ENCODE assay signal across 10 cellular contexts in genomic region chr19:55172741-55173140, GRCh38. TPM values are rescaled to one million over a fixed set of nuclear protein-coding genes. Genes with fewer than 3 reads are reported as not detected.
DNase-seq lines count a peak whose midpoint lies in the region; ATAC-seq and TF ChIP-seq lines count a peak whose summit lies in the region.
"Had no signal": no experiment of that assay in that cellular context is flagged by ENCODE, and none has a peak within 500 bp of the region (broad histone marks: within the 10 kb centered on the region; RNA-seq: fewer than 3 reads in every experiment).

No MANE protein-coding gene starts in this region.

- H3K9me3 Mint-ChIP-seq in activated naive CD4-positive, alpha-beta T cell treated with anti-CD3 and anti-CD28 coated beads, Interleukin-2, amount 50 U/mL, for 24 hours = no peaks in the 10 kb centered on the region
- H3K9me3 Mint-ChIP-seq in glutamatergic neuron (ENCODE audit: unreplicated experiment) = peaks cover 10% of the 10 kb centered on the region

- H3K4me3 ChIP-seq in WI38 (ENCODE audit: low read depth, low read length) (peak overlapping the region; percentile 53), thoracic aorta (peak overlapping the region; percentile 69)

- H3K9me3 ChIP-seq in thoracic aorta = no peaks in the 10 kb centered on the region
- H3K9me3 ChIP-seq: SJSA1 had no signal

- H3K27me3 Mint-ChIP-seq in activated naive CD4-positive, alpha-beta T cell treated with anti-CD3 and anti-CD28 coated beads, Interleukin-2, amount 50 U/mL, for 24 hours = peaks cover 56% of the 10 kb centered on the region
- peaks cover 25% of the 10 kb centered on the region for H3K27me3 Mint-ChIP-seq in glutamatergic neuron (ENCODE audit: unreplicated experiment)

- TF ChIP-seq CTCF in WI38 (IDR thresholded peaks at IDR 0.05; ENCODE audit: low read depth, low read length) (no peak), glutamatergic neuron (IDR thresholded peaks at IDR 0.05; ENCODE audit: partially characterized antibody, unreplicated experiment) (no peak), thoracic aorta (IDR thresholded peaks at IDR 0.05) (no peak)

- H3K4me3 Mint-ChIP-seq in activated naive CD4-positive, alpha-beta T cell treated with anti-CD3 and anti-CD28 coated beads, Interleukin-2, amount 50 U/mL, for 24 hours = peak overlapping the region; percentile 47
- H3K4me3 Mint-ChIP-seq in glutamatergic neuron (ENCODE audit: unreplicated experiment) = peak overlapping the region; percentile 83

- ATAC-seq in thoracic aorta (ENCODE audit: insufficient number of reproducible peaks, low FRiP score, low read depth) = no peak

- peaks cover 34% of the 10 kb centered on the region for H3K27me3 ChIP-seq in thoracic aorta (replicated peaks; ENCODE audit: insufficient read depth)

- no peak overlapping the region for H3K27ac Mint-ChIP-seq in activated naive CD4-positive, alpha-beta T cell treated with anti-CD3 and anti-CD28 coated beads, Interleukin-2, amount 50 U/mL, for 24 hours
- H3K27ac Mint-ChIP-seq in glutamatergic neuron (ENCODE audit: unreplicated experiment) = peak overlapping the region; percentile 89

- H3K36me3 Mint-ChIP-seq in activated naive CD4-positive, alpha-beta T cell treated with anti-CD3 and anti-CD28 coated beads, Interleukin-2, amount 50 U/mL, for 24 hours = no peaks in the 10 kb centered on the region
- H3K36me3 Mint-ChIP-seq in glutamatergic neuron (ENCODE audit: unreplicated experiment) = no peaks in the 10 kb centered on the region

- DNase-seq in activated naive CD4-positive, alpha-beta T cell treated with Interleukin-2 at 50 U/mL for 16 hours = no peak
- DNase-seq in glutamatergic neuron (no peak), thoracic aorta (ENCODE audit: low spot score) (no peak), COLO668 (lab: John Stamatoyannopoulos, UW; ENCODE audit: unreplicated experiment) (no peak), NCI-H82 treated with DMSO at 0.1 percent for 48 hours (lab: John Stamatoyannopoulos, UW; ENCODE audit: unreplicated experiment) (no peak)
- DNase-seq in NK-92 treated with Interleukin-12 subunit alpha and Interleukin-12 subunit beta, amount 100 ng/mL, for 24 hours (lab: John Stamatoyannopoulos, UW) = no peak

- no peak overlapping the region for H3K27ac ChIP-seq in thoracic aorta
- H3K27ac ChIP-seq: SJSA1 had no signal

- peaks cover 0 to 9% of the 10 kb centered on the region in 2 donors for H3K4me1 ChIP-seq in thoracic aorta (ENCODE audit: control insufficient read depth in 1 of 2, low read depth in 2 of 2)

- peaks cover 22% of the 10 kb centered on the region for H3K4me1 Mint-ChIP-seq in activated naive CD4-positive, alpha-beta T cell treated with anti-CD3 and anti-CD28 coated beads, Interleukin-2, amount 50 U/mL, for 24 hours
- H3K4me1 Mint-ChIP-seq in glutamatergic neuron (ENCODE audit: low read depth, unreplicated experiment) = peaks cover 8% of the 10 kb centered on the region

- no peaks in the 10 kb centered on the region for H3K36me3 ChIP-seq in thoracic aorta
- H3K36me3 ChIP-seq: SJSA1 had no signal

RNA-seq across cellular contexts. Expression of gene DNAAF3, which starts 6.3 kb away (rescaled TPM):
- 2.4 TPM for total RNA-seq in glutamatergic neuron (ENCODE audit: unreplicated experiment)
- not detected for total RNA-seq in thoracic aorta

RNA-seq across cellular contexts. Expression of gene SYT5, which starts 7.3 kb away (rescaled TPM):
- total RNA-seq in glutamatergic neuron (ENCODE audit: unreplicated experiment) = 23.7 TPM
- not detected for total RNA-seq in thoracic aorta
- total RNA-seq: SJSA1 had no signal

RNA-seq across cellular contexts. Expression of gene TNNI3, which starts 15.2 kb away (rescaled TPM):
- total RNA-seq in glutamatergic neuron (ENCODE audit: unreplicated experiment) = 3.3 TPM
- not detected for total RNA-seq in thoracic aorta
- total RNA-seq: mononuclear cell, SJSA1 had no signal

RNA-seq across cellular contexts. Expression of gene TNNT1, which starts 23.7 kb away (rescaled TPM):
- total RNA-seq in glutamatergic neuron (ENCODE audit: unreplicated experiment) (19.3 TPM), thoracic aorta (not detected)

RNA-seq across cellular contexts. Expression of gene PTPRH, which starts 36.6 kb away (rescaled TPM):
- 7.4 TPM for total RNA-seq in glutamatergic neuron (ENCODE audit: unreplicated experiment)
- total RNA-seq in thoracic aorta = 1 to 10 TPM in 1 of 2 donors, under 1 TPM in 1; 0.14 to 1.1 TPM
- total RNA-seq: mononuclear cell had no signal

Comparison
In these comparisons a context has a peak if more than half of its experiments do, and no peak if none do; other contexts are left out.
1. RNA of gene SYT5, which starts 7.3 kb away (total RNA-seq): 23.7 TPM in glutamatergic neuron (single experiment); not detected in thoracic aorta; every median in the first group is over 10 times any median in the second.